Comparison of ENCODE assay signal across 20 cellular contexts in genomic region chr6:111746983-111747773, GRCh38.
A peak's percentile ranks its signal among the peaks of the same experiment; 100 is the strongest.
DNase-seq lines count a peak whose midpoint lies in the region; ATAC-seq and TF ChIP-seq lines count a peak whose summit lies in the region.
"Had no signal": no experiment of that assay in that cellular context is flagged by ENCODE, and none has a peak within 500 bp of the region (broad histone marks: within the 10 kb centered on the region; RNA-seq: fewer than 3 reads in every experiment).

No MANE protein-coding gene starts in this region.

- 75 to 83% methylated on average over 5 of the region's 5 CpGs for WGBS in endodermal cell (ENCODE audit: insufficient coverage in 1 of 2, insufficient read length in 1 of 2), 2 experiments
- 60 to 78% (median 66%) methylated on average over 5 of the region's 5 CpGs for WGBS in spleen, 5 donors

- peaks cover 93% of the 10 kb centered on the region for H3K4me1 Mint-ChIP-seq in activated T-cell treated with anti-CD3 and anti-CD28 coated beads, Interleukin-2, amount 50 U/mL, for 4 hours (ENCODE audit: low read depth)
- H3K4me1 Mint-ChIP-seq in GM23338, result peaks cover 60% of the 10 kb centered on the region
- peaks cover 22% of the 10 kb centered on the region for H3K4me1 Mint-ChIP-seq in endodermal cell

- TF ChIP-seq POLR2A in spleen (IDR thresholded peaks at IDR 0.05), result no peak

- no peaks in the 10 kb centered on the region for H3K9me2 ChIP-seq in GM23338 (ENCODE audit: insufficient read depth)
- H3K9me2 ChIP-seq: SK-N-SH had no signal

- H3K79me2 ChIP-seq in GM23338 (replicated peaks; ENCODE audit: insufficient read depth), result peaks cover 11% of the 10 kb centered on the region; the same call in 1 of the 2 replicates

- no peaks in the 10 kb centered on the region for H3K27me3 Mint-ChIP-seq in activated T-cell treated with anti-CD3 and anti-CD28 coated beads, Interleukin-2, amount 50 U/mL, for 4 hours (ENCODE audit: low read depth)
- H3K27me3 Mint-ChIP-seq in GM23338 (ENCODE audit: insufficient read depth, low read depth, poor library complexity), result peaks cover 7% of the 10 kb centered on the region
- H3K27me3 Mint-ChIP-seq in endodermal cell (ENCODE audit: insufficient read depth), result no peaks in the 10 kb centered on the region
- H3K27me3 Mint-ChIP-seq: memory B cell had no signal

- peak overlapping the region; percentile 53 for H3K4me2 ChIP-seq in GM23338
- H3K4me2 ChIP-seq: SK-N-SH had no signal

- no peaks in the 10 kb centered on the region for H3F3A ChIP-seq in GM23338 (replicated peaks; ENCODE audit: low read depth)

- no peak overlapping the region for H3K9ac ChIP-seq in endodermal cell (ENCODE audit: extremely low read depth, low read length, poor library complexity, severe bottlenecking)
- H3K9ac ChIP-seq: SK-N-SH had no signal

- H3K27ac ChIP-seq in GM23338 (ENCODE audit: low read depth) (peak overlapping the region; percentile 26), endodermal cell (ENCODE audit: low read depth, low read length) (peak overlapping the region; percentile 26), spleen (peak overlapping the region in 7 of 8 donors; percentile 42 to 92 (median 85))
- H3K27ac ChIP-seq: cardiac muscle cell had no signal

- H3K9me3 Mint-ChIP-seq in activated T-cell treated with anti-CD3 and anti-CD28 coated beads, Interleukin-2, amount 50 U/mL, for 4 hours, result no peaks in the 10 kb centered on the region
- H3K9me3 Mint-ChIP-seq in GM23338, result no peaks in the 10 kb centered on the region
- H3K9me3 Mint-ChIP-seq in endodermal cell, result no peaks in the 10 kb centered on the region
- H3K9me3 Mint-ChIP-seq: memory B cell had no signal

- TF ChIP-seq CTCF in GM23338 (conservative IDR thresholded peaks at IDR 0.05; ENCODE audit: low read depth in 2 of 2) (no peak), endodermal cell (conservative IDR thresholded peaks at IDR 0.05) (no peak), spleen (IDR thresholded peaks at IDR 0.05 in 8 of 11, conservative IDR thresholded peaks at IDR 0.05 in 3 of 11) (no peak)

- no peaks in the 10 kb centered on the region for H3K36me3 ChIP-seq in GM23338 (ENCODE audit: insufficient read depth)
- no peaks in the 10 kb centered on the region for H3K36me3 ChIP-seq in endodermal cell (ENCODE audit: control insufficient read depth, insufficient read depth, low read length)
- H3K36me3 ChIP-seq in spleen, result peaks cover 0 to 9% (median 0%) of the 10 kb centered on the region in 6 donors
- H3K36me3 ChIP-seq: cardiac muscle cell, MG63 had no signal

- H3K9me3 ChIP-seq in endodermal cell (ENCODE audit: control insufficient read depth, low read length) (no peaks in the 10 kb centered on the region), spleen (no peaks in the 10 kb centered on the region)
- H3K9me3 ChIP-seq: Caco-2, MG63, SK-N-SH had no signal

- ATAC-seq in activated T-cell treated with anti-CD3 and anti-CD28 coated beads, Interleukin-2, amount 50 U/mL, for 4 hours, result no peak
- ATAC-seq in GM23338 (peak; percentile 55), GM19467 (IDR thresholded peaks at IDR 0.05; ENCODE audit: unreplicated experiment) (no peak)
- ATAC-seq: HCT116 had no signal

- no peak for DNase-seq in activated T-cell treated with anti-CD3 and anti-CD28 coated beads, Interleukin-2, amount 50 U/mL, for 4 hours
- no peak for DNase-seq in activated T-cell treated with anti-CD3 and anti-CD28 coated beads for 4 hours
- peak; percentile 45 for DNase-seq in GM23338 (ENCODE audit: low spot score)
- DNase-seq in endodermal cell, result peak; percentile 29
- no peak for DNase-seq in spleen
- DNase-seq in hippocampal formation (lab: John Stamatoyannopoulos, UW), result no peak
- no peak for DNase-seq in NCI-H1694 treated with DMSO at 0.1 percent for 48 hours (lab: John Stamatoyannopoulos, UW)
- DNase-seq: ACHN; Caco-2; MG63; NCI-H2029 treated with DMSO at 0.1 percent for 48 hours; NCI-H524 treated with DMSO at 0.1 percent for 48 hours; nucleus accumbens; PC-3; SK-N-SH; stimulated activated CD4-positive, alpha-beta T cell treated with anti-CD3 and anti-CD28 coated beads, Interleukin-4, amount 100 ng/mL, for 24 hours had no signal

- no peaks in the 10 kb centered on the region for H3K27me3 ChIP-seq in GM23338 (ENCODE audit: insufficient read depth)
- no peaks in the 10 kb centered on the region for H3K27me3 ChIP-seq in endodermal cell (ENCODE audit: control insufficient read depth, insufficient read depth, low read length, poor library complexity, severe bottlenecking)
- H3K27me3 ChIP-seq in spleen (replicated peaks in 1 of 7), result no peaks in the 10 kb centered on the region
- H3K27me3 ChIP-seq: cardiac muscle cell, MG63 had no signal

- H3K4me1 ChIP-seq in GM23338 (ENCODE audit: insufficient read depth), result peaks cover 42% of the 10 kb centered on the region
- H3K4me1 ChIP-seq in endodermal cell (ENCODE audit: control insufficient read depth, insufficient read depth, low read length), result no peaks in the 10 kb centered on the region
- peaks cover 33 to 100% (median 84%) of the 10 kb centered on the region in 6 donors for H3K4me1 ChIP-seq in spleen
- H3K4me1 ChIP-seq: Caco-2 had no signal

- no peak overlapping the region for H2AFZ ChIP-seq in GM23338

- H3K4me3 Mint-ChIP-seq in activated T-cell treated with anti-CD3 and anti-CD28 coated beads, Interleukin-2, amount 50 U/mL, for 4 hours, result peak overlapping the region; percentile 4
- H3K4me3 Mint-ChIP-seq in GM23338 (no peak overlapping the region), endodermal cell (no peak overlapping the region)

- H3K36me3 Mint-ChIP-seq in activated T-cell treated with anti-CD3 and anti-CD28 coated beads, Interleukin-2, amount 50 U/mL, for 4 hours (ENCODE audit: insufficient read depth), result peaks cover 58% of the 10 kb centered on the region
- H3K36me3 Mint-ChIP-seq in GM23338 (ENCODE audit: low read depth), result peaks cover 6% of the 10 kb centered on the region; the same call in 1 of the 3 replicates
- H3K36me3 Mint-ChIP-seq in endodermal cell (ENCODE audit: low read depth), result peaks cover 3% of the 10 kb centered on the region

- H3K27ac Mint-ChIP-seq in GM23338, result no peak overlapping the region
- H3K27ac Mint-ChIP-seq in endodermal cell, result no peak overlapping the region

- intact Hi-C loops in spleen (cut with DNase I; ENCODE audit: low total_unique reads), result no loop called here

- H4K20me1 ChIP-seq in GM23338 (replicated peaks; ENCODE audit: insufficient read depth), result no peaks in the 10 kb centered on the region

- H3K4me3 ChIP-seq in GM23338 (no peak overlapping the region), endodermal cell (ENCODE audit: low read length) (no peak overlapping the region), spleen (peak overlapping the region in 1 of 8 donors; percentile 3)
- H3K4me3 ChIP-seq: cardiac muscle cell, MG63 had no signal

TF ChIP-seq in GM23338, 12 proteins besides CTCF, POLR2A, EP300 and RAD21 (continues in another document):
- TF ChIP-seq, protein P1, sequence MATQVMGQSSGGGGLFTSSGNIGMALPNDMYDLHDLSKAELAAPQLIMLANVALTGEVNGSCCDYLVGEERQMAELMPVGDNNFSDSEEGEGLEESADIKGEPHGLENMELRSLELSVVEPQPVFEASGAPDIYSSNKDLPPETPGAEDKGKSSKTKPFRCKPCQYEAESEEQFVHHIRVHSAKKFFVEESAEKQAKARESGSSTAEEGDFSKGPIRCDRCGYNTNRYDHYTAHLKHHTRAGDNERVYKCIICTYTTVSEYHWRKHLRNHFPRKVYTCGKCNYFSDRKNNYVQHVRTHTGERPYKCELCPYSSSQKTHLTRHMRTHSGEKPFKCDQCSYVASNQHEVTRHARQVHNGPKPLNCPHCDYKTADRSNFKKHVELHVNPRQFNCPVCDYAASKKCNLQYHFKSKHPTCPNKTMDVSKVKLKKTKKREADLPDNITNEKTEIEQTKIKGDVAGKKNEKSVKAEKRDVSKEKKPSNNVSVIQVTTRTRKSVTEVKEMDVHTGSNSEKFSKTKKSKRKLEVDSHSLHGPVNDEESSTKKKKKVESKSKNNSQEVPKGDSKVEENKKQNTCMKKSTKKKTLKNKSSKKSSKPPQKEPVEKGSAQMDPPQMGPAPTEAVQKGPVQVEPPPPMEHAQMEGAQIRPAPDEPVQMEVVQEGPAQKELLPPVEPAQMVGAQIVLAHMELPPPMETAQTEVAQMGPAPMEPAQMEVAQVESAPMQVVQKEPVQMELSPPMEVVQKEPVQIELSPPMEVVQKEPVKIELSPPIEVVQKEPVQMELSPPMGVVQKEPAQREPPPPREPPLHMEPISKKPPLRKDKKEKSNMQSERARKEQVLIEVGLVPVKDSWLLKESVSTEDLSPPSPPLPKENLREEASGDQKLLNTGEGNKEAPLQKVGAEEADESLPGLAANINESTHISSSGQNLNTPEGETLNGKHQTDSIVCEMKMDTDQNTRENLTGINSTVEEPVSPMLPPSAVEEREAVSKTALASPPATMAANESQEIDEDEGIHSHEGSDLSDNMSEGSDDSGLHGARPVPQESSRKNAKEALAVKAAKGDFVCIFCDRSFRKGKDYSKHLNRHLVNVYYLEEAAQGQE (IDR thresholded peaks at IDR 0.05; ENCODE audit: unreplicated experiment), result no peak
- no peak for TF ChIP-seq JUNB (IDR thresholded peaks at IDR 0.05; ENCODE audit: unreplicated experiment)
- no peak for TF ChIP-seq NANOG (IDR thresholded peaks at IDR 0.05; ENCODE audit: borderline replicate concordance)
- TF ChIP-seq ZNF114 (CRISPR knock-in tag; IDR thresholded peaks at IDR 0.05), result no peak

Comparison
In these comparisons a context has a peak if more than half of its experiments do, and no peak if none do; other contexts are left out.
1. DNase-seq: peak in GM23338 (single experiment) and endodermal cell (single experiment); none in activated T-cell treated with anti-CD3 and anti-CD28 coated beads, Interleukin-2, amount 50 U/mL, for 4 hours (single experiment), activated T-cell treated with anti-CD3 and anti-CD28 coated beads for 4 hours (single experiment), spleen (single experiment), hippocampal formation (0 of 2) and NCI-H1694 treated with DMSO at 0.1 percent for 48 hours (single experiment).
2. H3K27ac ChIP-seq: peak in every context shown above with its lines; median percentile 85 in spleen; 26 in GM23338; 26 in endodermal cell.